Comparison of ENCODE assay signal across 20 cellular contexts in genomic region chr6:152201134-152201533, GRCh38.
"Had no signal": no experiment of that assay in that cellular context is flagged by ENCODE, and none has a peak within 500 bp of the region (broad histone marks: within the 10 kb centered on the region; RNA-seq: fewer than 3 reads in every experiment).

No MANE protein-coding gene starts in this region.

- H3K4me1 ChIP-seq: colonic mucosa, foreskin keratinocyte, right atrium auricular region, sigmoid colon, transverse colon had no signal

- H3K36me3 ChIP-seq: colonic mucosa had no signal

- H3K27me3 ChIP-seq: colonic mucosa, foreskin keratinocyte, right atrium auricular region, sigmoid colon, transverse colon had no signal

- H3K9me3 ChIP-seq: colonic mucosa, right atrium auricular region, sigmoid colon, thoracic aorta, transverse colon had no signal

- DNase-seq: colonic mucosa; effector CD4-positive, alpha-beta T cell; endodermal cell; erythroblast; foreskin keratinocyte; immature natural killer cell; kidney; left cardiac atrium; left ventricle myocardium superior; natural killer cell; posterior cingulate gyrus; sigmoid colon; stimulated activated CD4-positive, alpha-beta T cell treated with anti-CD3 and anti-CD28 coated beads, Interleukin-2, amount 100 ng/mL, for 24 hours; stimulated activated CD4-positive, alpha-beta T cell treated with anti-CD3 and anti-CD28 coated beads, Interleukin-4, amount 100 ng/mL, for 4 hours; stimulated activated naive B cell treated with anti-CD40 and anti-IgM and Interleukin-4, amounts not matched to agents 10 μg/mL and 1 μg/mL and 100 μg/mL, for 72 hours; stimulated activated naive CD8-positive, alpha-beta T cell treated with anti-CD3 and anti-CD28 coated beads, Interleukin-15, amount 100 ng/mL, for 72 hours; transverse colon had no signal

- H3K4me3 ChIP-seq: colonic mucosa, right atrium auricular region, sigmoid colon, skin epidermis, thoracic aorta, transverse colon had no signal

- ATAC-seq: foreskin keratinocyte; left cardiac atrium; left ventricle myocardium superior; natural killer cell; stimulated activated naive B cell treated with anti-CD40 and anti-IgM and Interleukin-4, amounts not matched to agents 10 μg/mL and 1 μg/mL and 100 μg/mL, for 72 hours; stimulated activated naive CD8-positive, alpha-beta T cell treated with anti-CD3 and anti-CD28 coated beads, Interleukin-15, amount 100 ng/mL, for 72 hours had no signal

- H3K27ac ChIP-seq: colonic mucosa, foreskin keratinocyte, right atrium auricular region, sigmoid colon, skin epidermis, thoracic aorta, transverse colon had no signal
